6 cellular contexts compared by ENCODE assay signal in genomic region chr2:220998156-220998555, GRCh38.
"Had no signal": no experiment of that assay in that cellular context is flagged by ENCODE, and none has a peak within 500 bp of the region (broad histone marks: within the 10 kb centered on the region; RNA-seq: fewer than 3 reads in every experiment).

No MANE protein-coding gene starts in this region.

- H3K4me2 ChIP-seq: GM23338 had no signal

- H2AFZ ChIP-seq: GM23338 had no signal

- H3K4me3 ChIP-seq: GM23338 had no signal

- DNase-seq: H9, HCEC 1CT had no signal

- H3K9me3 Mint-ChIP-seq: GM23338, H9, IgD-negative memory B cell had no signal

- H3K4me3 Mint-ChIP-seq: GM23338, H9, IgD-negative memory B cell had no signal

- H3K36me3 Mint-ChIP-seq: IgD-negative memory B cell had no signal

- H3K27me3 Mint-ChIP-seq: IgD-negative memory B cell had no signal

- H3K27ac ChIP-seq: HL-60 had no signal

- ATAC-seq: GM23338, HepG2 had no signal

- H3K27ac Mint-ChIP-seq: GM23338, H9 had no signal

- H3K4me1 Mint-ChIP-seq: GM23338, IgD-negative memory B cell had no signal
